ENCODE assay signal across 16 cellular contexts in genomic region chr13:36352350-36352749, GRCh38. TPM values are rescaled to one million over a fixed set of nuclear protein-coding genes. Genes with fewer than 3 reads are reported as not detected.
DNase-seq lines count a peak whose midpoint lies in the region; ATAC-seq and TF ChIP-seq lines count a peak whose summit lies in the region.
"Had no signal": no experiment of that assay in that cellular context is flagged by ENCODE, and none has a peak within 500 bp of the region (broad histone marks: within the 10 kb centered on the region; RNA-seq: fewer than 3 reads in every experiment).

No MANE protein-coding gene starts in this region.

- ATAC-seq in GM21526 (IDR thresholded peaks at IDR 0.05; ENCODE audit: low FRiP score, unreplicated experiment) (no peak), Right ventricle myocardium inferior (no peak)
- ATAC-seq: HepG2 had no signal

- intact Hi-C loops in Right ventricle myocardium inferior (cut with DNase I) = no loop called here

- DNase-seq in AG10803 (ENCODE audit: low read depth) (peak; percentile 70), M059J (ENCODE audit: low read depth) (peak; percentile 9), chondrocyte (ENCODE audit: low spot score) (no peak), kidney tubule cell (ENCODE audit: low spot score) (peak; percentile 37), D341Med (ENCODE audit: low spot score) (no peak), Right ventricle myocardium inferior (ENCODE audit: missing footprints) (no peak)
- DNase-seq in activated CD8-positive, alpha-beta memory T cell treated with anti-CD3 and anti-CD28 coated beads, Interleukin-2, amount 50 U/mL, for 4 hours = no peak
- DNase-seq: AML-193, GF-D8, Karpas-422, NCI-H1930, NCI-H2171 treated with DMSO at 0.1 percent for 48 hours, NCI-H774, Right ventricle myocardium superior had no signal

- H3K9me3 Mint-ChIP-seq in chondrocyte (ENCODE audit: low read depth) = peaks cover 2% of the 10 kb centered on the region

- H3K4me3 ChIP-seq in AG10803 (ENCODE audit: low read length) = no peak overlapping the region

- TF ChIP-seq CTCF in AG10803 (conservative IDR thresholded peaks at IDR 0.05; ENCODE audit: low read length) (no peak), chondrocyte (IDR thresholded peaks at IDR 0.05) (no peak)

- no peaks in the 10 kb centered on the region for H3K36me3 Mint-ChIP-seq in chondrocyte (ENCODE audit: low read depth)

- H3K27me3 Mint-ChIP-seq in chondrocyte (ENCODE audit: low read depth) = no peaks in the 10 kb centered on the region

- H3K4me1 Mint-ChIP-seq in chondrocyte (ENCODE audit: low read depth) = peaks cover 54% of the 10 kb centered on the region

- H3K4me3 Mint-ChIP-seq in chondrocyte (ENCODE audit: unreplicated experiment) = no peak overlapping the region

- peak overlapping the region; percentile 80 for H3K27ac Mint-ChIP-seq in chondrocyte (ENCODE audit: unreplicated experiment)

RNA-seq across cellular contexts. Expression of gene SPART, which starts 6.2 kb away (rescaled TPM):
- 37.1 and 52.2 TPM in 2 replicates for total RNA-seq in M059J (2014; rRNA removed; shearing (Covaris generic))
- total RNA-seq in chondrocyte (93.6 to 97.1 TPM (median 95.6 TPM) in 3 replicates), Right ventricle myocardium inferior (41.7 TPM)

RNA-seq across cellular contexts. Expression of gene CCDC169, which starts 54.7 kb away (rescaled TPM):
- total RNA-seq in M059J (2014; rRNA removed; shearing (Covaris generic)) = 3.7 and 5.0 TPM in 2 replicates
- total RNA-seq in chondrocyte (1.8 to 2.3 TPM (median 2.2 TPM) in 3 replicates), Right ventricle myocardium inferior (not detected)

Comparison
In these comparisons a context has a peak if more than half of its experiments do, and no peak if none do; other contexts are left out.
1. DNase-seq: peak in AG10803 (single experiment), M059J (single experiment) and kidney tubule cell (single experiment); none in chondrocyte (single experiment), activated CD8-positive, alpha-beta memory T cell treated with anti-CD3 and anti-CD28 coated beads, Interleukin-2, amount 50 U/mL, for 4 hours (single experiment), D341Med (single experiment) and Right ventricle myocardium inferior (single experiment).